Comparison of ENCODE assay signal across 1 cellular context in the genomic region with DNA sequence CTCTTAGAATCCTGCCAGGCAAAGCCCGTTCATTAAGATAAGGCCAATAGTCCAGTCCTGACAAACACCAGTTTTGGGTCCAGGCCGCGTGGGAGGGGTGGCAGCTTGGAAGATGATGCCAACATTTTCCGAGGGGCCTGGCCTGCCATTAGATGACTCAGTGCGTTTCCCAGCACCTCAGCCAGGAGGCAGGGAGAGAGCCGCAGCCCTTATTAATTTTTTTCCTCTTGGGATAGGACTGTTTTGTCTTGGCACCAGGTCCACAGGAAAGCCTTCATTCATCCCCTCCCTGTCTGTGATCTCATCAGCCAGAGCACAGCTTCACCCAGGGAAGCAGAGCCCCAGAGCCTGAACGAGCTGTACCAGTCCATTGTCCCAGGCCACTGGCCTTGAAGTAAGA.
TF ChIP-seq lines count a peak whose summit lies in the region.

No MANE protein-coding gene starts in this region.

TF ChIP-seq in SK-N-SH, 30 proteins besides CTCF, POLR2A, EP300 and RAD21 (continued from another document):
- TF ChIP-seq, protein P1, sequence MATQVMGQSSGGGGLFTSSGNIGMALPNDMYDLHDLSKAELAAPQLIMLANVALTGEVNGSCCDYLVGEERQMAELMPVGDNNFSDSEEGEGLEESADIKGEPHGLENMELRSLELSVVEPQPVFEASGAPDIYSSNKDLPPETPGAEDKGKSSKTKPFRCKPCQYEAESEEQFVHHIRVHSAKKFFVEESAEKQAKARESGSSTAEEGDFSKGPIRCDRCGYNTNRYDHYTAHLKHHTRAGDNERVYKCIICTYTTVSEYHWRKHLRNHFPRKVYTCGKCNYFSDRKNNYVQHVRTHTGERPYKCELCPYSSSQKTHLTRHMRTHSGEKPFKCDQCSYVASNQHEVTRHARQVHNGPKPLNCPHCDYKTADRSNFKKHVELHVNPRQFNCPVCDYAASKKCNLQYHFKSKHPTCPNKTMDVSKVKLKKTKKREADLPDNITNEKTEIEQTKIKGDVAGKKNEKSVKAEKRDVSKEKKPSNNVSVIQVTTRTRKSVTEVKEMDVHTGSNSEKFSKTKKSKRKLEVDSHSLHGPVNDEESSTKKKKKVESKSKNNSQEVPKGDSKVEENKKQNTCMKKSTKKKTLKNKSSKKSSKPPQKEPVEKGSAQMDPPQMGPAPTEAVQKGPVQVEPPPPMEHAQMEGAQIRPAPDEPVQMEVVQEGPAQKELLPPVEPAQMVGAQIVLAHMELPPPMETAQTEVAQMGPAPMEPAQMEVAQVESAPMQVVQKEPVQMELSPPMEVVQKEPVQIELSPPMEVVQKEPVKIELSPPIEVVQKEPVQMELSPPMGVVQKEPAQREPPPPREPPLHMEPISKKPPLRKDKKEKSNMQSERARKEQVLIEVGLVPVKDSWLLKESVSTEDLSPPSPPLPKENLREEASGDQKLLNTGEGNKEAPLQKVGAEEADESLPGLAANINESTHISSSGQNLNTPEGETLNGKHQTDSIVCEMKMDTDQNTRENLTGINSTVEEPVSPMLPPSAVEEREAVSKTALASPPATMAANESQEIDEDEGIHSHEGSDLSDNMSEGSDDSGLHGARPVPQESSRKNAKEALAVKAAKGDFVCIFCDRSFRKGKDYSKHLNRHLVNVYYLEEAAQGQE (IDR thresholded peaks at IDR 0.05; ENCODE audit: low read depth, low read length) = no peak
- TF ChIP-seq, protein P2, sequence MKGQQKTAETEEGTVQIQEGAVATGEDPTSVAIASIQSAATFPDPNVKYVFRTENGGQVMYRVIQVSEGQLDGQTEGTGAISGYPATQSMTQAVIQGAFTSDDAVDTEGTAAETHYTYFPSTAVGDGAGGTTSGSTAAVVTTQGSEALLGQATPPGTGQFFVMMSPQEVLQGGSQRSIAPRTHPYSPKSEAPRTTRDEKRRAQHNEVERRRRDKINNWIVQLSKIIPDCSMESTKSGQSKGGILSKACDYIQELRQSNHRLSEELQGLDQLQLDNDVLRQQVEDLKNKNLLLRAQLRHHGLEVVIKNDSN (IDR thresholded peaks at IDR 0.05; ENCODE audit: borderline replicate concordance, low read depth) = no peak
- no peak for TF ChIP-seq FOXJ3 (CRISPR knock-in tag; IDR thresholded peaks at IDR 0.05)
TF ChIP-seq in SK-N-SH: peak in this region for 0.
